21 cellular contexts compared by ENCODE assay signal in the genomic region with DNA sequence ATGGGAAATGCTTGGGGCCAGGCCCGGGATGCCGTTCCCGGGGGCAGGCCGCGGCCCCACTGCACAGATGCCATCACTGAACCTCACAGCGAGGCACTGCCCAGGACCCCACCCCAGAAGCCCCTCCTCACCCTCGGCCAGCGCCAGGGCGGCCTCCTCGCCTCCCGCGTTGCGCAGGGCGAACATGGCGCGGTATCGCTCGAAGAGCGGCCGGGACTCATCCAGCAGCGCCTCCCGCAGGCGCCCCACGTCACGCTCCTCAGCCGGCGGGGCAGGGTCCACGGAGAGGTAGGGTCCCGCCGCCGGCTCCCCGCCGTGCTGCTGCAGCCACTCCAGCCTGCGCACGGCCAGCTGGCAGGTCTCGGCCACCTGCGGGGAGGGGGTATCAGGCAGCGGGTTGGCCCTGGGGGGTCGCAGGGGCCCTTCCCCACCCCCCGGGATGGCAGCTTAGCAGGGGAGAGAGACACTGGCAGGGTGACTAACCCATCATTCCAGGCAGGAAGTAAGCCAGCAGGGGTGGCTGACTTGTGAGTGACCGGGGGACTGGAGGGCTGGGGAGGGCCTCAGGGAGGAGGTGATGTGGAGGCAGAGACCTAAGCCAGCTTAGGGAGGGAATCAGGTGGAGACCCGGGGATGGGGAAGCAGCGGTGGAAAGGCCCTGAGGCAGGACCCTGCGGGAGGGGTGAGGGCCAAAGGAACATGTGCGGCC. TPM values are rescaled to one million over a fixed set of nuclear protein-coding genes. Genes with fewer than 3 reads are reported as not detected.
DNase-seq lines count a peak whose midpoint lies in the region; ATAC-seq, FAIRE-seq and TF ChIP-seq lines count a peak whose summit lies in the region.
"Had no signal": no experiment of that assay in that cellular context is flagged by ENCODE, and none has a peak within 500 bp of the region (broad histone marks: within the 10 kb centered on the region; RNA-seq: fewer than 3 reads in every experiment).

No MANE protein-coding gene starts in this region.

- TF ChIP-seq CTCF in K562 (IDR thresholded peaks at IDR 0.05 in 2 of 3, conservative IDR thresholded peaks at IDR 0.05 in 1 of 3; ENCODE audit: insufficient read depth in 2 of 3, low read depth in 1 of 3, low read length in 3 of 3) = no peak
- TF ChIP-seq CTCF in neural progenitor cell (IDR thresholded peaks at IDR 0.05) = no peak
- no peak for TF ChIP-seq CTCF in right atrium auricular region (IDR thresholded peaks at IDR 0.05)
- no peak for TF ChIP-seq CTCF in GM10248 (IDR thresholded peaks at IDR 0.05; ENCODE audit: control extremely low read depth, extremely low read depth, low read depth, missing control alignments)

- TF ChIP-seq POLR2A in K562 (conservative IDR thresholded peaks at IDR 0.05) = no peak

- H3K79me2 ChIP-seq in K562 (ENCODE audit: control insufficient read depth, insufficient read depth, low read length) (peaks cover 6% of the 10 kb centered on the region), neural progenitor cell (ENCODE audit: low read depth) (no peaks in the 10 kb centered on the region)

- H3K9me3 ChIP-seq in K562 (replicated peaks; ENCODE audit: control insufficient read depth, insufficient read depth, low read depth, low read length) (no peaks in the 10 kb centered on the region), neural progenitor cell (ENCODE audit: low read depth) (no peaks in the 10 kb centered on the region), right atrium auricular region (no peaks in the 10 kb centered on the region)
- H3K9me3 ChIP-seq: BE2C had no signal

- no peak overlapping the region for H3K27ac ChIP-seq in K562 (ENCODE audit: extremely low read depth, low read depth, low read length)
- no peak overlapping the region for H3K27ac ChIP-seq in neural progenitor cell
- H3K27ac ChIP-seq in right atrium auricular region = no peak overlapping the region
- H3K27ac ChIP-seq: PC-9 had no signal

- H3K9me1 ChIP-seq in K562 (ENCODE audit: control insufficient read depth, insufficient read depth, low read length) = no peaks in the 10 kb centered on the region

- ATAC-seq in activated naive CD8-positive, alpha-beta T cell treated with anti-CD3 and anti-CD28 coated beads, Interleukin-2, amount 10 ng/mL, durations not matched to agents 7 days and 5 days (ENCODE audit: low read depth) = no peak
- ATAC-seq in activated naive CD8-positive, alpha-beta T cell treated with anti-CD3 and anti-CD28 coated beads, Interleukin-2, amount 50 U/mL, for 24 hours = no peak
- ATAC-seq in K562 (no peak), HG02763 (IDR thresholded peaks at IDR 0.05; ENCODE audit: unreplicated experiment) (no peak)

- no peaks in the 10 kb centered on the region for H3F3A ChIP-seq in neural progenitor cell (ENCODE audit: low read depth)

- H3K27me3 ChIP-seq in K562 (ENCODE audit: control insufficient read depth in 2 of 2, insufficient read depth in 2 of 2, low read length in 2 of 2) (no peaks in the 10 kb centered on the region), neural progenitor cell (no peaks in the 10 kb centered on the region), right atrium auricular region (no peaks in the 10 kb centered on the region)
- H3K27me3 ChIP-seq: BE2C had no signal

- no peak for TF ChIP-seq EP300 in K562 (IDR thresholded peaks at IDR 0.05; ENCODE audit: low read length)

- whole genome bisulfite sequencing in K562 (ENCODE audit: insufficient coverage, low coverage, missing lambda C conversion rate) = 98% methylated on average over 13 of the region's 45 CpGs

- no peak for TF ChIP-seq RAD21 in K562 (CRISPR knock-in tag; conservative IDR thresholded peaks at IDR 0.05 in 1 of 2, IDR thresholded peaks at IDR 0.05 in 1 of 2)

- no peaks in the 10 kb centered on the region for H3K27me3 Mint-ChIP-seq in activated naive CD8-positive, alpha-beta T cell treated with anti-CD3 and anti-CD28 coated beads, Interleukin-2, amount 10 ng/mL, durations not matched to agents 7 days and 5 days
- no peaks in the 10 kb centered on the region for H3K27me3 Mint-ChIP-seq in activated naive CD8-positive, alpha-beta T cell treated with anti-CD3 and anti-CD28 coated beads, Interleukin-2, amount 50 U/mL, for 24 hours
- no peaks in the 10 kb centered on the region for H3K27me3 Mint-ChIP-seq in neural progenitor cell (ENCODE audit: insufficient read depth, low read depth)
- H3K27me3 Mint-ChIP-seq: CD4-positive, CD25-positive, alpha-beta regulatory T cell had no signal

- peak overlapping the region; percentile 34 for H3K27ac Mint-ChIP-seq in activated naive CD8-positive, alpha-beta T cell treated with anti-CD3 and anti-CD28 coated beads, Interleukin-2, amount 10 ng/mL, durations not matched to agents 7 days and 5 days
- H3K27ac Mint-ChIP-seq in activated naive CD8-positive, alpha-beta T cell treated with anti-CD3 and anti-CD28 coated beads, Interleukin-2, amount 50 U/mL, for 24 hours = no peak overlapping the region
- H3K27ac Mint-ChIP-seq in neural progenitor cell = no peak overlapping the region

- CTCF ChIA-PET in K562 (lab: Yijun Ruan, JAX; ENCODE audit: low intra/inter-chr PET ratio) = no interaction called here
- CTCF ChIA-PET in GM10248 (lab: Yijun Ruan, JAX) = interaction anchor here (0.7 to 1.4 kb wide), 4 partner anchors 20 to 189 kb away, joined by 3 to 4 read pairs (median 3); no protein-coding TSS in a partner anchor

- POLR2A ChIA-PET in activated naive CD8-positive, alpha-beta T cell treated with anti-CD3 and anti-CD28 coated beads, Interleukin-2, amount 10 ng/mL, durations not matched to agents 7 days and 5 days (lab: Charles Lee) = no interaction called here
- POLR2A ChIA-PET in K562 (lab: Yijun Ruan, JAX) (no interaction called here), GM10248 (lab: Yijun Ruan, JAX) (no interaction called here)

- peaks cover 4% of the 10 kb centered on the region for H3K36me3 Mint-ChIP-seq in activated naive CD8-positive, alpha-beta T cell treated with anti-CD3 and anti-CD28 coated beads, Interleukin-2, amount 10 ng/mL, durations not matched to agents 7 days and 5 days
- peaks cover 16% of the 10 kb centered on the region for H3K36me3 Mint-ChIP-seq in activated naive CD8-positive, alpha-beta T cell treated with anti-CD3 and anti-CD28 coated beads, Interleukin-2, amount 50 U/mL, for 24 hours (ENCODE audit: low read depth)
- peaks cover 15% of the 10 kb centered on the region for H3K36me3 Mint-ChIP-seq in neural progenitor cell

- intact Hi-C loops in K562 (cut with micrococcal nuclease) = no loop called here

- FAIRE-seq in K562 (lab: Jason Lieb, UNC) = no peak
- FAIRE-seq: H1 had no signal

- H3K9ac ChIP-seq in K562 (ENCODE audit: insufficient read depth in 1 of 2, low read depth in 2 of 2, low read length in 2 of 2) = no peak overlapping the region
- no peak overlapping the region for H3K9ac ChIP-seq in neural progenitor cell

- no peak overlapping the region for H3K4me2 ChIP-seq in K562 (ENCODE audit: insufficient read depth, low read length)
- H3K4me2 ChIP-seq in neural progenitor cell = no peak overlapping the region
- H3K4me2 ChIP-seq: PC-9 had no signal

- no peaks in the 10 kb centered on the region for H4K20me1 ChIP-seq in K562 (replicated peaks; ENCODE audit: control insufficient read depth, insufficient read depth, low read length)
- no peaks in the 10 kb centered on the region for H4K20me1 ChIP-seq in neural progenitor cell (ENCODE audit: low read depth)

- no TSS peak for BruUV-seq in K562 (replicated peaks; lab: Mats Ljungman, UMichigan)

- peaks cover 2% of the 10 kb centered on the region for H3K4me1 Mint-ChIP-seq in activated naive CD8-positive, alpha-beta T cell treated with anti-CD3 and anti-CD28 coated beads, Interleukin-2, amount 10 ng/mL, durations not matched to agents 7 days and 5 days
- peaks cover 6% of the 10 kb centered on the region for H3K4me1 Mint-ChIP-seq in activated naive CD8-positive, alpha-beta T cell treated with anti-CD3 and anti-CD28 coated beads, Interleukin-2, amount 50 U/mL, for 24 hours
- no peaks in the 10 kb centered on the region for H3K4me1 Mint-ChIP-seq in neural progenitor cell

- H3K4me1 ChIP-seq in K562 (replicated peaks in 1 of 2; ENCODE audit: control insufficient read depth in 2 of 2, insufficient read depth in 2 of 2, low read length in 2 of 2) (peaks cover 0 to 32% of the 10 kb centered on the region in 2 experiments; a peak in 2 of 5 replicates), neural progenitor cell (no peaks in the 10 kb centered on the region), right atrium auricular region (no peaks in the 10 kb centered on the region)
- H3K4me1 ChIP-seq: BE2C had no signal

- no peak overlapping the region for H3K4me3 ChIP-seq in K562
- H3K4me3 ChIP-seq in neural progenitor cell = no peak overlapping the region
- no peak overlapping the region for H3K4me3 ChIP-seq in right atrium auricular region
- H3K4me3 ChIP-seq: PC-9 had no signal

- in situ Hi-C loops in K562 (cut with MboI) = no loop called here

- no peak for DNase-seq in activated naive CD8-positive, alpha-beta T cell treated with anti-CD3 and anti-CD28 coated beads, Interleukin-2, amount 10 ng/mL, durations not matched to agents 7 days and 5 days
- DNase-seq in activated naive CD8-positive, alpha-beta T cell treated with anti-CD3 and anti-CD28 coated beads, Interleukin-2, amount 50 U/mL, for 24 hours = no peak
- DNase-seq in K562 (ENCODE audit: extremely low read depth in 1 of 4, low spot score in 3 of 4) = no peak
- DNase-seq in neural progenitor cell (ENCODE audit: low spot score) = no peak
- DNase-seq in right atrium auricular region (ENCODE audit: low spot score) = no peak
- DNase-seq in GM10248 (ENCODE audit: extremely low spot score) = no peak
- DNase-seq: BE2C; Calu3; CD4-positive, CD25-positive, alpha-beta regulatory T cell; DMS53; Karpas-422; NCI-H1417 treated with DMSO at 0.1 percent for 48 hours; NCI-H1930; NCI-H226; NCI-H524 treated with DMSO at 0.1 percent for 48 hours; PC-9 had no signal

- peaks cover 66% of the 10 kb centered on the region for H3K36me3 ChIP-seq in K562 (ENCODE audit: control insufficient read depth, insufficient read depth, low read length)
- no peaks in the 10 kb centered on the region for H3K36me3 ChIP-seq in neural progenitor cell
- H3K36me3 ChIP-seq in right atrium auricular region = peaks cover 41% of the 10 kb centered on the region

- no peak overlapping the region for H3K4me3 Mint-ChIP-seq in activated naive CD8-positive, alpha-beta T cell treated with anti-CD3 and anti-CD28 coated beads, Interleukin-2, amount 10 ng/mL, durations not matched to agents 7 days and 5 days
- no peak overlapping the region for H3K4me3 Mint-ChIP-seq in activated naive CD8-positive, alpha-beta T cell treated with anti-CD3 and anti-CD28 coated beads, Interleukin-2, amount 50 U/mL, for 24 hours
- H3K4me3 Mint-ChIP-seq in neural progenitor cell = peak overlapping the region; percentile 18

- H3K9me3 Mint-ChIP-seq in activated naive CD8-positive, alpha-beta T cell treated with anti-CD3 and anti-CD28 coated beads, Interleukin-2, amount 10 ng/mL, durations not matched to agents 7 days and 5 days = no peaks in the 10 kb centered on the region
- no peaks in the 10 kb centered on the region for H3K9me3 Mint-ChIP-seq in activated naive CD8-positive, alpha-beta T cell treated with anti-CD3 and anti-CD28 coated beads, Interleukin-2, amount 50 U/mL, for 24 hours
- no peaks in the 10 kb centered on the region for H3K9me3 Mint-ChIP-seq in neural progenitor cell
- H3K9me3 Mint-ChIP-seq: CD4-positive, CD25-positive, alpha-beta regulatory T cell had no signal

- H2AFZ ChIP-seq in K562 (ENCODE audit: low read depth, low read length) = no peak overlapping the region
- H2AFZ ChIP-seq in neural progenitor cell (replicated peaks) = no peak overlapping the region
- H2AFZ ChIP-seq: PC-9 had no signal

RNA-seq across cellular contexts. Expression of a gene that starts 8.2 kb away (rescaled TPM):
- total RNA-seq in activated naive CD8-positive, alpha-beta T cell treated with anti-CD3 and anti-CD28 coated beads, Interleukin-2, amount 10 ng/mL, durations not matched to agents 7 days and 5 days = 10 to 100 TPM in 1 of 2 experiments, 1 to 10 TPM in 1; 9.9 to 12.1 TPM
- total RNA-seq in K562 (2011; cell fraction: chromatin; rRNA removed; ENCODE audit: low replicate concordance) = 1.7 and 7.3 TPM in 2 replicates
- 15.4 and 16.5 TPM in 2 replicates for total RNA-seq in K562 (2011; cell fraction: nucleolus; rRNA removed)
- 6.7 and 6.9 TPM in 2 replicates for total RNA-seq in K562 (2011; cell fraction: nucleoplasm; rRNA removed)
- 47.2 and 58.7 TPM in 2 replicates for total RNA-seq in K562 (2014; rRNA removed)
- 1.1 and 1.8 TPM in 2 replicates for total RNA-seq in K562 (2014; rRNA removed; fragmentation: Illumina TruSeq; extraction: Trizol)
- total RNA-seq in K562 (2015; rRNA removed; fragmentation: Illumina TruSeq; extraction: Trizol) = 10.4 and 10.6 TPM in 2 replicates
- total RNA-seq in K562 (2021) = 21.4 and 31.0 TPM in 2 replicates
- polyA plus RNA-seq in K562 (2011; rRNA removed) = 5.1 and 6.3 TPM in 2 replicates
- polyA plus RNA-seq in K562 (2011; cell fraction: cytosol; rRNA removed) = 7.6 and 28.6 TPM in 2 replicates
- 4.8 and 12.7 TPM in 2 replicates for polyA plus RNA-seq in K562 (2011; cell fraction: nucleus; rRNA removed)
- polyA plus RNA-seq in K562 (2012) = 15.9 and 28.3 TPM in 2 replicates
- polyA plus RNA-seq in K562 (2014; fragmentation: Illumina TruSeq; extraction: Trizol) = 1.2 and 8.2 TPM in 2 replicates
- under 1 TPM; 0.14 to 0.15 TPM for polyA plus RNA-seq in K562 (2014; fragmentation: Nextera tagmentation; extraction: Ambion mirVana)
- 31.2 and 32.8 TPM in 2 replicates for polyA plus RNA-seq in K562 (2014; rRNA removed)
- polyA minus RNA-seq in K562 (2011; rRNA and poly(A)+ RNA removed) = 1.1 and 2.0 TPM in 2 replicates
- 10.9 and 15.2 TPM in 2 replicates for polyA minus RNA-seq in K562 (2011; cell fraction: cytosol; rRNA and poly(A)+ RNA removed)
- 5.5 and 6.3 TPM in 2 replicates for polyA minus RNA-seq in K562 (2011; cell fraction: nucleus; rRNA and poly(A)+ RNA removed)
- total RNA-seq in neural progenitor cell (ENCODE audit: low replicate concordance) = 0.69 and 12.1 TPM in 2 replicates
- 10 to 100 TPM; 14.1 to 18.4 TPM for total RNA-seq in right atrium auricular region

RNA-seq across cellular contexts. Expression of a gene that starts 9.0 kb away (rescaled TPM):
- not detected for total RNA-seq in activated naive CD8-positive, alpha-beta T cell treated with anti-CD3 and anti-CD28 coated beads, Interleukin-2, amount 10 ng/mL, durations not matched to agents 7 days and 5 days
- total RNA-seq in K562 (2011; cell fraction: chromatin; rRNA removed; ENCODE audit: low replicate concordance) = not detected in 2 replicates
- total RNA-seq in K562 (2011; cell fraction: nucleolus; rRNA removed) = not detected in 2 replicates
- total RNA-seq in K562 (2011; cell fraction: nucleoplasm; rRNA removed) = not detected in 2 replicates
- total RNA-seq in K562 (2014; rRNA removed) = not detected in 2 replicates
- total RNA-seq in K562 (2014; rRNA removed; fragmentation: Illumina TruSeq; extraction: Trizol) = not detected in 2 replicates
- total RNA-seq in K562 (2015; rRNA removed; fragmentation: Illumina TruSeq; extraction: Trizol) = not detected in 2 replicates
- not detected in 2 replicates for total RNA-seq in K562 (2021)
- not detected in 2 replicates for polyA plus RNA-seq in K562 (2011; rRNA removed)
- polyA plus RNA-seq in K562 (2011; cell fraction: cytosol; rRNA removed) = not detected in 2 replicates
- not detected in 2 replicates for polyA plus RNA-seq in K562 (2011; cell fraction: nucleus; rRNA removed)
- not detected in 2 replicates for polyA plus RNA-seq in K562 (2012)
- polyA plus RNA-seq in K562 (2014; fragmentation: Illumina TruSeq; extraction: Trizol) = not detected in 2 replicates
- polyA plus RNA-seq in K562 (2014; fragmentation: Nextera tagmentation; extraction: Ambion mirVana) = not detected
- polyA plus RNA-seq in K562 (2014; rRNA removed) = not detected in 2 replicates
- not detected in 2 replicates for polyA minus RNA-seq in K562 (2011; rRNA and poly(A)+ RNA removed)
- not detected in 2 replicates for polyA minus RNA-seq in K562 (2011; cell fraction: cytosol; rRNA and poly(A)+ RNA removed)
- not detected in 2 replicates for polyA minus RNA-seq in K562 (2011; cell fraction: nucleus; rRNA and poly(A)+ RNA removed)
- not detected in 2 replicates for total RNA-seq in neural progenitor cell (ENCODE audit: low replicate concordance)
- total RNA-seq in right atrium auricular region = not detected
- total RNA-seq: A172; Calu3; CD4-positive, CD25-positive, alpha-beta regulatory T cell; H1; MCF 10A; PC-9 had no signal
- polyA plus RNA-seq: CD4-positive, CD25-positive, alpha-beta regulatory T cell; H1 had no signal

RNA-seq across cellular contexts. Expression of a gene that starts 12.0 kb away (rescaled TPM):
- 1 to 10 TPM; 5.2 to 6.0 TPM for total RNA-seq in activated naive CD8-positive, alpha-beta T cell treated with anti-CD3 and anti-CD28 coated beads, Interleukin-2, amount 10 ng/mL, durations not matched to agents 7 days and 5 days
- total RNA-seq in K562 (2011; cell fraction: chromatin; rRNA removed; ENCODE audit: low replicate concordance) = 2.1 and 3.1 TPM in 2 replicates
- total RNA-seq in K562 (2011; cell fraction: nucleolus; rRNA removed) = 3.2 and 3.8 TPM in 2 replicates
- total RNA-seq in K562 (2011; cell fraction: nucleoplasm; rRNA removed) = 3.5 and 8.2 TPM in 2 replicates
- total RNA-seq in K562 (2014; rRNA removed) (0.45 and 1.2 TPM in 2 replicates), K562 (2014; rRNA removed; fragmentation: Illumina TruSeq; extraction: Trizol) (0.73 and 1.1 TPM in 2 replicates), K562 (2015; rRNA removed; fragmentation: Illumina TruSeq; extraction: Trizol) (not detected in 2 replicates), K562 (2021) (1.1 and 1.4 TPM in 2 replicates), neural progenitor cell (ENCODE audit: low replicate concordance) (0.81 and 1.7 TPM in 2 replicates), right atrium auricular region (not detected)
- polyA plus RNA-seq in K562 (2011; rRNA removed) (12.3 and 12.9 TPM in 2 replicates), K562 (2014; fragmentation: Illumina TruSeq; extraction: Trizol) (2.9 and 3.0 TPM in 2 replicates), K562 (2014; fragmentation: Nextera tagmentation; extraction: Ambion mirVana) (1 to 10 TPM in 1 of 2 experiments, under 1 TPM in 1; 0.86 to 1.8 TPM), K562 (2014; rRNA removed) (0.77 and 1.6 TPM in 2 replicates)
- polyA plus RNA-seq in K562 (2011; cell fraction: cytosol; rRNA removed) = 9.2 and 18.1 TPM in 2 replicates
- polyA plus RNA-seq in K562 (2011; cell fraction: nucleus; rRNA removed) = 3.3 and 7.5 TPM in 2 replicates
- polyA plus RNA-seq in K562 (2012) = 2.3 and 5.3 TPM in 2 replicates
- polyA minus RNA-seq in K562 (2011; rRNA and poly(A)+ RNA removed) = 3.8 and 4.3 TPM in 2 replicates
- 2.2 and 5.2 TPM in 2 replicates for polyA minus RNA-seq in K562 (2011; cell fraction: cytosol; rRNA and poly(A)+ RNA removed)
- polyA minus RNA-seq in K562 (2011; cell fraction: nucleus; rRNA and poly(A)+ RNA removed) = 1.7 TPM in 1 of 2 replicates, not detected in the other
- total RNA-seq: A172, MCF 10A, PC-9 had no signal
- polyA plus RNA-seq: CD4-positive, CD25-positive, alpha-beta regulatory T cell had no signal

RNA-seq across cellular contexts. Expression of a gene that starts 13.8 kb away (rescaled TPM):
- total RNA-seq in activated naive CD8-positive, alpha-beta T cell treated with anti-CD3 and anti-CD28 coated beads, Interleukin-2, amount 10 ng/mL, durations not matched to agents 7 days and 5 days = 10 to 100 TPM; 82.9 to 83.6 TPM
- total RNA-seq in K562 (2011; cell fraction: chromatin; rRNA removed; ENCODE audit: low replicate concordance) = 50.6 and 186 TPM in 2 replicates
- 95.1 and 105 TPM in 2 replicates for total RNA-seq in K562 (2011; cell fraction: nucleolus; rRNA removed)
- 50.0 and 65.9 TPM in 2 replicates for total RNA-seq in K562 (2011; cell fraction: nucleoplasm; rRNA removed)
- total RNA-seq in K562 (2014; rRNA removed) (24.1 and 42.2 TPM in 2 replicates), K562 (2014; rRNA removed; fragmentation: Illumina TruSeq; extraction: Trizol) (5.0 and 5.7 TPM in 2 replicates), K562 (2015; rRNA removed; fragmentation: Illumina TruSeq; extraction: Trizol) (18.0 and 22.3 TPM in 2 replicates), K562 (2021) (45.4 and 48.0 TPM in 2 replicates), neural progenitor cell (ENCODE audit: low replicate concordance) (16.4 and 56.1 TPM in 2 replicates), right atrium auricular region (10 to 100 TPM; 20.6 to 21.7 TPM)
- polyA plus RNA-seq in K562 (2011; rRNA removed) (22.2 and 37.4 TPM in 2 replicates), K562 (2014; fragmentation: Illumina TruSeq; extraction: Trizol) (21.6 and 40.6 TPM in 2 replicates), K562 (2014; fragmentation: Nextera tagmentation; extraction: Ambion mirVana) (under 1 TPM; 0.18 to 0.28 TPM), K562 (2014; rRNA removed) (23.6 and 30.6 TPM in 2 replicates)
- 18.2 and 33.8 TPM in 2 replicates for polyA plus RNA-seq in K562 (2011; cell fraction: cytosol; rRNA removed)
- polyA plus RNA-seq in K562 (2011; cell fraction: nucleus; rRNA removed) = 112 and 152 TPM in 2 replicates
- polyA plus RNA-seq in K562 (2012) = 39.8 and 40.4 TPM in 2 replicates
- 6.9 and 8.2 TPM in 2 replicates for polyA minus RNA-seq in K562 (2011; rRNA and poly(A)+ RNA removed)
- 32.1 and 44.7 TPM in 2 replicates for polyA minus RNA-seq in K562 (2011; cell fraction: cytosol; rRNA and poly(A)+ RNA removed)
- polyA minus RNA-seq in K562 (2011; cell fraction: nucleus; rRNA and poly(A)+ RNA removed) = 18.8 and 33.2 TPM in 2 replicates

RNA-seq across cellular contexts. Expression of a gene that starts 46.7 kb away (rescaled TPM):
- 10 to 100 TPM; 11.4 to 13.9 TPM for total RNA-seq in activated naive CD8-positive, alpha-beta T cell treated with anti-CD3 and anti-CD28 coated beads, Interleukin-2, amount 10 ng/mL, durations not matched to agents 7 days and 5 days
- not detected in 2 replicates for total RNA-seq in K562 (2011; cell fraction: chromatin; rRNA removed; ENCODE audit: low replicate concordance)
- total RNA-seq in K562 (2011; cell fraction: nucleolus; rRNA removed) = not detected in 2 replicates
- total RNA-seq in K562 (2011; cell fraction: nucleoplasm; rRNA removed) = not detected in 2 replicates
- total RNA-seq in K562 (2014; rRNA removed) = not detected in 2 replicates
- total RNA-seq in K562 (2014; rRNA removed; fragmentation: Illumina TruSeq; extraction: Trizol) = not detected in 2 replicates
- 0.26 TPM in 1 of 2 replicates, not detected in the other for total RNA-seq in K562 (2015; rRNA removed; fragmentation: Illumina TruSeq; extraction: Trizol)
- total RNA-seq in K562 (2021) = 0.29 and 0.66 TPM in 2 replicates
- polyA plus RNA-seq in K562 (2011; rRNA removed) = not detected in 2 replicates
- not detected in 2 replicates for polyA plus RNA-seq in K562 (2011; cell fraction: cytosol; rRNA removed)
- 0.53 TPM in 1 of 2 replicates, not detected in the other for polyA plus RNA-seq in K562 (2011; cell fraction: nucleus; rRNA removed)
- 0.44 and 0.68 TPM in 2 replicates for polyA plus RNA-seq in K562 (2012)
- polyA plus RNA-seq in K562 (2014; fragmentation: Illumina TruSeq; extraction: Trizol) = not detected in 2 replicates
- polyA plus RNA-seq in K562 (2014; fragmentation: Nextera tagmentation; extraction: Ambion mirVana) = not detected
- polyA plus RNA-seq in K562 (2014; rRNA removed) = not detected in 2 replicates
- not detected in 2 replicates for polyA minus RNA-seq in K562 (2011; rRNA and poly(A)+ RNA removed)
- polyA minus RNA-seq in K562 (2011; cell fraction: cytosol; rRNA and poly(A)+ RNA removed) = not detected in 2 replicates
- polyA minus RNA-seq in K562 (2011; cell fraction: nucleus; rRNA and poly(A)+ RNA removed) = not detected in 2 replicates
- total RNA-seq in neural progenitor cell (ENCODE audit: low replicate concordance) = not detected in 2 replicates
- total RNA-seq in right atrium auricular region = not detected
- total RNA-seq: A172, HT-29 had no signal
- polyA plus RNA-seq: H1 had no signal
